ENCODE assay signal across 11 cellular contexts in genomic region chrX:2401590-2402360, GRCh38.
DNase-seq lines count a peak whose midpoint lies in the region; ATAC-seq, FAIRE-seq and TF ChIP-seq lines count a peak whose summit lies in the region.
"Had no signal": no experiment of that assay in that cellular context is flagged by ENCODE, and none has a peak within 500 bp of the region (broad histone marks: within the 10 kb centered on the region; RNA-seq: fewer than 3 reads in every experiment).

No MANE protein-coding gene starts in this region.

- H3K79me2 ChIP-seq in HepG2 (ENCODE audit: insufficient read depth, low read length), result no peaks in the 10 kb centered on the region

- H3K36me3 ChIP-seq in HUES48 (ENCODE audit: control insufficient read depth, insufficient read depth, low read length), result peaks cover 4% of the 10 kb centered on the region
- peaks cover 0 to 2% of the 10 kb centered on the region in 2 experiments; a peak in 2 of 5 replicates for H3K36me3 ChIP-seq in HepG2 (replicated peaks in 1 of 2; ENCODE audit: control insufficient read depth in 1 of 2, insufficient read depth in 2 of 2, low read length in 2 of 2)
- peaks cover under 1 to 22% (median 9%) of the 10 kb centered on the region in 4 donors for H3K36me3 ChIP-seq in stomach

- peak in 1 of 2 experiments; percentile 68; a peak in 2 of 4 replicates for TF ChIP-seq EP300 in HepG2 (IDR thresholded peaks at IDR 0.05; ENCODE audit: low read depth in 2 of 2, low read length in 2 of 2)
- no peak; the same call in 1 of the 2 replicates for TF ChIP-seq EP300 in HepG2 (CRISPR knock-in tag; IDR thresholded peaks at IDR 0.05; ENCODE audit: borderline replicate concordance)
- no peak for TF ChIP-seq EP300 in stomach (IDR thresholded peaks at IDR 0.05)

- in situ Hi-C loops in HepG2 (cut with HindIII; ENCODE audit: extremely low pct_ligation_motif_present, low pct_unique_long_range_greater_than_20kb), result no loop called here

- H3K4me1 ChIP-seq in HUES48 (ENCODE audit: control insufficient read depth, insufficient read depth, low read length), result peaks cover 6% of the 10 kb centered on the region; the same call in 1 of the 2 replicates
- H3K4me1 ChIP-seq in HepG2 (ENCODE audit: insufficient read depth, low read length), result peaks cover 48% of the 10 kb centered on the region
- H3K4me1 ChIP-seq in stomach, result peaks cover 0 to 14% (median 3%) of the 10 kb centered on the region in 4 donors

- TF ChIP-seq CTCF in HepG2 (CRISPR knock-in tag; IDR thresholded peaks at IDR 0.05), result no peak
- no peak for TF ChIP-seq CTCF in stomach (IDR thresholded peaks at IDR 0.05)

- H3K4me2 ChIP-seq in HepG2 (ENCODE audit: low read depth, low read length), result peak overlapping the region; percentile 91

- H3K27me3 ChIP-seq in HUES48 (ENCODE audit: control insufficient read depth, insufficient read depth, low read length) (no peaks in the 10 kb centered on the region), HepG2 (ENCODE audit: control insufficient read depth in 1 of 2, insufficient read depth in 2 of 2, low read length in 2 of 2) (no peaks in the 10 kb centered on the region), stomach (no peaks in the 10 kb centered on the region)

- H4K20me1 ChIP-seq in HepG2 (ENCODE audit: insufficient read depth, low read length), result no peaks in the 10 kb centered on the region

- 5% methylated on average over 21 of the region's 21 CpGs for WGBS in HepG2 (ENCODE audit: low lambda C conversion rate)
- 31 to 57% (median 39%) methylated on average over 21 of the region's 21 CpGs for WGBS in stomach, 5 donors

- CTCF ChIA-PET in HepG2 (lab: Yijun Ruan, JAX; ENCODE audit: low intra/inter-chr PET ratio, low total read pairs), result no interaction called here

- DNase-seq in ecto neural progenitor cell (ENCODE audit: low spot score), result peak; percentile 69
- peak; percentile 94 for DNase-seq in HepG2 (ENCODE audit: low spot score)
- peak; percentile 57 for DNase-seq in stomach
- no peak for DNase-seq in stimulated activated naive CD8-positive, alpha-beta T cell treated with anti-CD3 and anti-CD28 coated beads, Interleukin-15, Interleukin-2, amounts not matched to agents 100 U/mL and 50 U/mL, for 24 hours
- DNase-seq in NOMO-1 treated with dmso at 0.1 percent for 144 hours (lab: John Stamatoyannopoulos, UW; ENCODE audit: unreplicated experiment), result no peak
- DNase-seq in mucosa of gallbladder (ENCODE audit: low spot score), result no peak
- DNase-seq: activated CD4-positive, alpha-beta T cell treated with anti-CD3 and anti-CD28 coated beads, Interleukin-2, amount 10 ng/mL, durations not matched to agents 7 days and 5 days; activated naive CD8-positive, alpha-beta T cell treated with anti-CD3 and anti-CD28 coated beads, Interleukin-2, amount 50 U/mL, for 24 hours; DND-41 had no signal

- TF ChIP-seq POLR2A in HepG2 (IDR thresholded peaks at IDR 0.05; ENCODE audit: insufficient read depth in 1 of 2, low read depth in 2 of 2, low read length in 2 of 2) (no peak), stomach (IDR thresholded peaks at IDR 0.05) (no peak)

- H3K4me3 ChIP-seq in HUES48 (ENCODE audit: low read depth, low read length) (no peak overlapping the region), HepG2 (replicated peaks in 1 of 3; ENCODE audit: insufficient read depth in 1 of 3, low read depth in 2 of 3, low read length in 3 of 3) (peak overlapping the region; percentile 51 to 67 (median 57)), stomach (peak overlapping the region in 1 of 4 donors; percentile 16)

- POLR2A ChIA-PET in HepG2 (lab: Yijun Ruan, JAX), result no interaction called here

- H3K9ac ChIP-seq in HUES48 (ENCODE audit: low read depth, low read length) (no peak overlapping the region), HepG2 (ENCODE audit: insufficient read depth, low read depth, low read length) (peak overlapping the region; percentile 75)

- no peak overlapping the region for H2AFZ ChIP-seq in HepG2 (ENCODE audit: low read length)

- no peak for TF ChIP-seq RAD21 in HepG2 (CRISPR knock-in tag; IDR thresholded peaks at IDR 0.05)

- BruUV-seq in HepG2 (replicated peaks; lab: Mats Ljungman, UMichigan), result TSS peak; percentile 93

- H3K27ac ChIP-seq in HUES48 (ENCODE audit: low read depth, low read length) (peak overlapping the region; percentile 61), HepG2 (ENCODE audit: extremely low read length, insufficient read depth, low read length) (peak overlapping the region; percentile 78), stomach (peak overlapping the region; percentile 36 to 79 (median 44))

- FAIRE-seq in HepG2 (lab: Jason Lieb, UNC), result peak; percentile 67

- H3K9me3 ChIP-seq in HUES48 (ENCODE audit: control insufficient read depth, insufficient read depth, low read length) (peaks cover 1% of the 10 kb centered on the region; the same call in 1 of the 2 replicates), HepG2 (ENCODE audit: low read length) (peaks cover under 1% of the 10 kb centered on the region), stomach (peaks cover 0 to 1% (median under 1%) of the 10 kb centered on the region in 4 donors)

- intact Hi-C loops in HepG2 (cut with micrococcal nuclease; ENCODE audit: unreplicated experiment) (loop anchor here (5.0 kb wide), 3 partner anchors 66 to 191 kb away; no protein-coding TSS in a partner anchor), stomach (cut with DNase I; ENCODE audit: low total_unique reads) (no loop called here)

- ATAC-seq in HepG2 (peak; percentile 82), SK-N-SH treated with all-trans-retinoic acid at 6 μM for 48 hours (no peak)
- no peak for ATAC-seq in stimulated activated naive CD8-positive, alpha-beta T cell treated with anti-CD3 and anti-CD28 coated beads, Interleukin-15, Interleukin-2, amounts not matched to agents 100 U/mL and 50 U/mL, for 24 hours
- ATAC-seq: activated naive CD8-positive, alpha-beta T cell treated with anti-CD3 and anti-CD28 coated beads, Interleukin-2, amount 50 U/mL, for 24 hours had no signal

TF ChIP-seq in HepG2, 621 proteins besides CTCF, POLR2A, EP300 and RAD21 (continues in another document):
- TF ChIP-seq SAP130 (CRISPR knock-in tag; IDR thresholded peaks at IDR 0.05; ENCODE audit: low read depth), result no peak; the same call in 1 of the 2 replicates
- no peak for TF ChIP-seq SIX1 (CRISPR knock-in tag; IDR thresholded peaks at IDR 0.05; ENCODE audit: borderline replicate concordance)
- TF ChIP-seq CCDC6 (CRISPR knock-in tag; IDR thresholded peaks at IDR 0.05), result peak; percentile 66; the same call in 1 of the 2 replicates
- TF ChIP-seq CREBL2 (CRISPR knock-in tag; IDR thresholded peaks at IDR 0.05; ENCODE audit: borderline replicate concordance), result no peak
- 0 out of 2 replicates have a peak, but pooled peaks have one; percentile 17 for TF ChIP-seq MYC (CRISPR knock-in tag; IDR thresholded peaks at IDR 0.05; ENCODE audit: borderline replicate concordance)

TF ChIP-seq in SK-N-SH treated with all-trans-retinoic acid at 6 μM for 48 hours, 23 proteins besides CTCF, POLR2A, EP300 and RAD21:
- TF ChIP-seq CSRNP3 (CRISPR knock-in tag; IDR thresholded peaks at IDR 0.05) (no peak), ZNF565 (CRISPR knock-in tag; conservative IDR thresholded peaks at IDR 0.05; ENCODE audit: low read depth) (no peak), GLIS3 (CRISPR knock-in tag; IDR thresholded peaks at IDR 0.05) (no peak), CSDC2 (CRISPR knock-in tag; IDR thresholded peaks at IDR 0.05) (no peak), ISL1 (CRISPR knock-in tag; IDR thresholded peaks at IDR 0.05) (no peak)

Comparison
In these comparisons a context has a peak if more than half of its experiments do, and no peak if none do; other contexts are left out.
1. DNase-seq: peak in ecto neural progenitor cell (single experiment), HepG2 (single experiment) and stomach (single experiment); none in stimulated activated naive CD8-positive, alpha-beta T cell treated with anti-CD3 and anti-CD28 coated beads, Interleukin-15, Interleukin-2, amounts not matched to agents 100 U/mL and 50 U/mL, for 24 hours (single experiment), NOMO-1 treated with dmso at 0.1 percent for 144 hours (single experiment) and mucosa of gallbladder (single experiment).
2. Peak in every context shown above with its lines, with median percentiles within 50 percentile points of each other: H3K27ac ChIP-seq.